12 cellular contexts compared by ENCODE assay signal in the genomic region with DNA sequence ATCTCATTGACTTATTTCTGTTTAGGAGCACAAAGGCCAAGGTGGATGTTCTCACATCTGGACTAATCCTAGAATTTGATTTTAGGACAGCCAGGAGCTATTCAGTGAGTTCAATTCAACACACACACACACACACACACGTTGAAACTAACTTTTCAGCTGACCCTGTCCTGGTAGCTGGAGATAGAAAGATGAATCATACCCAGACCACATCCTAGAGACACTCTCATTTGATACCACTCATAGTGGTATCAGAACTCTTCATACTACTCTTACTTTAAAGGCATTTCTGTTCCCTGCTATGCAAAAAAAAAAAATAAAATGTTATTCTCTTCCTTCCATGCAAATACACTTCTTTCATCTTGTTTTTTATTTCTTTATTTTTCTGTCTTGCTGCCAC. TPM values are rescaled to one million over a fixed set of nuclear protein-coding genes. Genes with fewer than 3 reads are reported as not detected.
DNase-seq lines count a peak whose midpoint lies in the region; ATAC-seq, FAIRE-seq and TF ChIP-seq lines count a peak whose summit lies in the region.
"Had no signal": no experiment of that assay in that cellular context is flagged by ENCODE, and none has a peak within 500 bp of the region (broad histone marks: within the 10 kb centered on the region; RNA-seq: fewer than 3 reads in every experiment).

No MANE protein-coding gene starts in this region.

- H3K79me2 ChIP-seq in Karpas-422 (ENCODE audit: low read length), result no peaks in the 10 kb centered on the region
- H3K79me2 ChIP-seq: hepatocyte had no signal

- H3K27me3 ChIP-seq in bronchial epithelial cell (ENCODE audit: control insufficient read depth, insufficient read depth, low read length) (no peaks in the 10 kb centered on the region), Karpas-422 (ENCODE audit: low read length) (no peaks in the 10 kb centered on the region)
- H3K27me3 ChIP-seq: hepatocyte had no signal

- H3K4me1 ChIP-seq in Karpas-422 (ENCODE audit: low read length), result no peaks in the 10 kb centered on the region

- no peak overlapping the region for H3K9ac ChIP-seq in Karpas-422 (ENCODE audit: low read length)

- no peak overlapping the region for H3K4me2 ChIP-seq in Karpas-422 (ENCODE audit: low read depth, low read length, poor library complexity, severe bottlenecking)
- H3K4me2 ChIP-seq: hepatocyte had no signal

- FAIRE-seq in bronchial epithelial cell (lab: Jason Lieb, UNC), result no peak

- H3K4me3 ChIP-seq in bronchial epithelial cell (ENCODE audit: low read depth, low read length) (no peak overlapping the region), Karpas-422 (ENCODE audit: low read length) (no peak overlapping the region)
- H3K4me3 ChIP-seq: hepatocyte had no signal

- no peak overlapping the region for H2AFZ ChIP-seq in Karpas-422 (ENCODE audit: low read length)
- H2AFZ ChIP-seq: hepatocyte had no signal

- no peaks in the 10 kb centered on the region for H3K9me3 ChIP-seq in Karpas-422 (ENCODE audit: low read length)

- H3K36me3 ChIP-seq in bronchial epithelial cell (ENCODE audit: control insufficient read depth, insufficient read depth, low read length), result no peaks in the 10 kb centered on the region
- H3K36me3 ChIP-seq in Karpas-422 (ENCODE audit: insufficient read depth, low read length), result no peaks in the 10 kb centered on the region

- no peak for TF ChIP-seq CTCF in bronchial epithelial cell (IDR thresholded peaks at IDR 0.05; ENCODE audit: insufficient read depth, low read length, severe bottlenecking)

- H3K27ac ChIP-seq in Karpas-422 (ENCODE audit: low read length), result no peak overlapping the region
- H3K27ac ChIP-seq: hepatocyte had no signal

- ATAC-seq in GM18873 (IDR thresholded peaks at IDR 0.05; ENCODE audit: low FRiP score, unreplicated experiment) (peak; percentile 81), GM21619 (IDR thresholded peaks at IDR 0.05; ENCODE audit: unreplicated experiment) (peak; percentile 95), HG03159 (IDR thresholded peaks at IDR 0.05; ENCODE audit: unreplicated experiment) (peak; percentile 94)

- DNase-seq in bronchial epithelial cell (ENCODE audit: low read depth), result peak; percentile 3
- no peak for DNase-seq in NCI-H187 treated with DMSO at 0.1 percent for 48 hours (lab: John Stamatoyannopoulos, UW)
- DNase-seq in Karpas-422, result no peak
- no peak for DNase-seq in SHP77 (lab: John Stamatoyannopoulos, UW)
- no peak for DNase-seq in DMS53 treated with DMSO at 0.1 percent for 48 hours (lab: John Stamatoyannopoulos, UW; ENCODE audit: unreplicated experiment)
- DNase-seq: activated CD8-positive, alpha-beta memory T cell treated with anti-CD3 and anti-CD28 coated beads for 24 hours; amygdala; NCI-H774 had no signal

- no peaks in the 10 kb centered on the region for H3K9me2 ChIP-seq in Karpas-422 (replicated peaks; ENCODE audit: insufficient read depth, low read length)

- no peaks in the 10 kb centered on the region for H4K20me1 ChIP-seq in Karpas-422 (ENCODE audit: insufficient read depth, low read depth, low read length)

RNA-seq across cellular contexts. Expression of gene KLF8, which starts 36.7 kb away (rescaled TPM):
- total RNA-seq in bronchial epithelial cell, result 3.9 and 6.0 TPM in 2 replicates
- 0.07 and 0.26 TPM in 2 replicates for total RNA-seq in Karpas-422 (2014; rRNA removed; shearing (Covaris generic); ENCODE audit: low replicate concordance)
